26 cellular contexts compared by ENCODE assay signal in genomic region chr17:40962059-40962561, GRCh38. TPM values are rescaled to one million over a fixed set of nuclear protein-coding genes. Genes with fewer than 3 reads are reported as not detected.
DNase-seq lines count a peak whose midpoint lies in the region; FAIRE-seq and TF ChIP-seq lines count a peak whose summit lies in the region.
"Had no signal": no experiment of that assay in that cellular context is flagged by ENCODE, and none has a peak within 500 bp of the region (broad histone marks: within the 10 kb centered on the region; RNA-seq: fewer than 3 reads in every experiment).

No MANE protein-coding gene starts in this region.

- CTCF ChIA-PET in HEK293 (lab: Yijun Ruan, JAX): interaction anchor here (0.5 to 1.6 kb wide), 10 partner anchors 10 to 687 kb away, joined by 3 to 10 read pairs (median 3); no protein-coding TSS in a partner anchor

- no peaks in the 10 kb centered on the region for H3K79me2 ChIP-seq in MM.1S (ENCODE audit: low read length)

- DNase-seq in MM.1S: peak; percentile 14
- DNase-seq in bronchial epithelial cell (ENCODE audit: low read depth): no peak
- DNase-seq in vagina (ENCODE audit: extremely low spot score in 2 of 2): no peak
- DNase-seq in tibial artery: no peak
- DNase-seq in amniotic stem cell (lab: John Stamatoyannopoulos, UW): no peak
- DNase-seq in AG08396 (ENCODE audit: low spot score): no peak
- DNase-seq: CD8-positive, alpha-beta memory T cell; DND-41; HCEC 1CT; Kasumi-1; NCI-H1105; NCI-H1436 treated with DMSO at 0.1 percent for 48 hours; NCI-H1930; NCI-H446; NCI-H524 treated with DMSO at 0.1 percent for 48 hours; NCI-H82; NK-92 treated with Interleukin-12 subunit alpha and Interleukin-12 subunit beta, amount 100 ng/mL, for 24 hours; SHP77 had no signal

- H3K27me3 ChIP-seq in MM.1S (replicated peaks; ENCODE audit: insufficient read depth, low read length) (no peaks in the 10 kb centered on the region), bronchial epithelial cell (ENCODE audit: control insufficient read depth, insufficient read depth, low read length) (no peaks in the 10 kb centered on the region), vagina (no peaks in the 10 kb centered on the region), tibial artery (peaks cover 0 to 2% of the 10 kb centered on the region in 2 donors)

- no peaks in the 10 kb centered on the region for H3K9me3 ChIP-seq in HEK293 (ENCODE audit: control insufficient read depth, insufficient read depth, low read depth, low read length)
- no peaks in the 10 kb centered on the region for H3K9me3 ChIP-seq in MM.1S (replicated peaks; ENCODE audit: insufficient read depth, low read length)
- H3K9me3 ChIP-seq in vagina: no peaks in the 10 kb centered on the region
- peaks cover 0 to 5% (median 0%) of the 10 kb centered on the region in 3 donors for H3K9me3 ChIP-seq in tibial artery

- H3K36me3 ChIP-seq in HEK293 (ENCODE audit: control insufficient read depth in 2 of 2, insufficient read depth in 1 of 2, low read length in 2 of 2) (no peaks in the 10 kb centered on the region), MM.1S (replicated peaks; ENCODE audit: insufficient read depth, low read length) (no peaks in the 10 kb centered on the region), bronchial epithelial cell (ENCODE audit: control insufficient read depth, insufficient read depth, low read length) (no peaks in the 10 kb centered on the region), vagina (no peaks in the 10 kb centered on the region), tibial artery (no peaks in the 10 kb centered on the region)

- FAIRE-seq in bronchial epithelial cell (lab: Jason Lieb, UNC): peak; percentile 43
- FAIRE-seq: GM12892, H1 had no signal

- TF ChIP-seq CTCF in HEK293 (tag by site-specific recombination; IDR thresholded peaks at IDR 0.05) (no peak), MM.1S (IDR thresholded peaks at IDR 0.05; ENCODE audit: low read length) (no peak), bronchial epithelial cell (IDR thresholded peaks at IDR 0.05; ENCODE audit: insufficient read depth, low read length, severe bottlenecking) (no peak), vagina (IDR thresholded peaks at IDR 0.05) (no peak), tibial artery (IDR thresholded peaks at IDR 0.05) (no peak)

- H3K27ac ChIP-seq in HEK293 (ENCODE audit: extremely low read depth, low read depth, low read length): no peak overlapping the region
- peak overlapping the region; percentile 26; the same call in 1 of the 2 replicates for H3K27ac ChIP-seq in MM.1S (ENCODE audit: low read length)
- peak overlapping the region; percentile 58 for H3K27ac ChIP-seq in vagina
- H3K27ac ChIP-seq in tibial artery: no peak overlapping the region
- H3K27ac ChIP-seq: RWPE1 had no signal

- no peaks in the 10 kb centered on the region for H4K20me1 ChIP-seq in MM.1S (ENCODE audit: insufficient read depth, low read length)

- H3K4me1 ChIP-seq in HEK293 (ENCODE audit: control insufficient read depth, insufficient read depth, low read length) (no peaks in the 10 kb centered on the region), MM.1S (ENCODE audit: low read length) (peaks cover 5% of the 10 kb centered on the region; the same call in 1 of the 2 replicates), vagina (peaks cover 41% of the 10 kb centered on the region), tibial artery (no peaks in the 10 kb centered on the region)

- POLR2A ChIA-PET in HEK293 (lab: Yijun Ruan, JAX): no interaction called here

- intact Hi-C loops in vagina (cut with DNase I) (no loop called here), tibial artery (cut with DNase I; ENCODE audit: low total_unique reads) (no loop called here)

- H3K9ac ChIP-seq in MM.1S (ENCODE audit: low read length): no peak overlapping the region

- no peaks in the 10 kb centered on the region for H3K9me2 ChIP-seq in MM.1S (replicated peaks; ENCODE audit: insufficient read depth, low read length)

- no peak for TF ChIP-seq POLR2A in vagina (IDR thresholded peaks at IDR 0.05)

- H3K4me3 ChIP-seq in HEK293 (ENCODE audit: low read depth, low read length) (no peak overlapping the region), MM.1S (ENCODE audit: low read length) (no peak overlapping the region), bronchial epithelial cell (ENCODE audit: low read depth, low read length) (no peak overlapping the region), vagina (no peak overlapping the region), tibial artery (no peak overlapping the region)

- H2AFZ ChIP-seq in MM.1S (ENCODE audit: low read length): 0 out of 2 replicates have a peak overlapping the region, but pooled peaks have one; percentile 13

- no peaks in the 10 kb centered on the region; the same call in 1 of the 2 replicates for H3F3A ChIP-seq in MM.1S (ENCODE audit: insufficient read depth, low read length)

- no peak overlapping the region for H3K4me2 ChIP-seq in MM.1S (ENCODE audit: low read depth, low read length)

TF ChIP-seq in HEK293, 187 proteins besides CTCF, POLR2A, EP300 and RAD21:
- no peak for TF ChIP-seq FEZF1 (tag by site-specific recombination; IDR thresholded peaks at IDR 0.05)
- peak; percentile 87 for TF ChIP-seq SCRT2 (tag by site-specific recombination; IDR thresholded peaks at IDR 0.05)
TF ChIP-seq in HEK293: peak in this region for 1.

RNA-seq across cellular contexts. Expression of gene KRT39, which starts 4.6 kb away (rescaled TPM):
- not detected in 2 replicates for total RNA-seq in bronchial epithelial cell
- not detected for total RNA-seq in vagina
- total RNA-seq: A673; B cell; CD8-positive, alpha-beta memory T cell; H1; M059J; SK-MEL-5 had no signal

RNA-seq across cellular contexts. Expression of gene KRT40, which starts 22.0 kb away (rescaled TPM):
- total RNA-seq in bronchial epithelial cell: 0.13 TPM in 1 of 2 replicates, not detected in the other
- not detected for total RNA-seq in vagina
- total RNA-seq: B cell; CD8-positive, alpha-beta memory T cell; H1; M059J; SK-MEL-5 had no signal

RNA-seq across cellular contexts. Expression of gene KRT23, which starts 24.7 kb away (rescaled TPM):
- total RNA-seq in bronchial epithelial cell: 12.9 and 29.4 TPM in 2 replicates
- total RNA-seq in vagina: 0.98 TPM
- total RNA-seq: A673; B cell; CD8-positive, alpha-beta memory T cell; H1; M059J; SK-MEL-5 had no signal

RNA-seq across cellular contexts. Expression of gene KRTAP3-3, which starts 31.9 kb away (rescaled TPM):
- not detected in 2 replicates for total RNA-seq in bronchial epithelial cell
- not detected for total RNA-seq in vagina
- total RNA-seq: A673; B cell; CD8-positive, alpha-beta memory T cell; H1; SK-MEL-5 had no signal

RNA-seq across cellular contexts. Expression of gene KRTAP3-2, which starts 37.6 kb away (rescaled TPM):
- total RNA-seq in bronchial epithelial cell: not detected in 2 replicates
- total RNA-seq in vagina: not detected
- total RNA-seq: A673; B cell; CD8-positive, alpha-beta memory T cell; H1; M059J; SK-MEL-5 had no signal

Comparison
In these comparisons a context has a peak if more than half of its experiments do, and no peak if none do; other contexts are left out.
1. H3K27ac ChIP-seq: peak in MM.1S (single experiment) and vagina (single experiment); none in HEK293 (single experiment) and tibial artery (0 of 2).